ENCODE assay signal across 26 cellular contexts in genomic region chr6:50826037-50826761, GRCh38. TPM values are rescaled to one million over a fixed set of nuclear protein-coding genes. Genes with fewer than 3 reads are reported as not detected.
A peak's percentile ranks its signal among the peaks of the same experiment; 100 is the strongest.
DNase-seq lines count a peak whose midpoint lies in the region; ATAC-seq and TF ChIP-seq lines count a peak whose summit lies in the region.
"Had no signal": no experiment of that assay in that cellular context is flagged by ENCODE, and none has a peak within 500 bp of the region (broad histone marks: within the 10 kb centered on the region; RNA-seq: fewer than 3 reads in every experiment).

No MANE protein-coding gene starts in this region.

- H3K4me2 ChIP-seq in GM23338 (peak overlapping the region; percentile 75), hepatocyte (peak overlapping the region; percentile 46)
- H3K4me2 ChIP-seq: KMS-11 had no signal

- H3K9ac ChIP-seq in SK-N-MC (ENCODE audit: insufficient read length): peak overlapping the region; percentile 100
- H3K9ac ChIP-seq: KMS-11 had no signal

- H3K36me3 ChIP-seq in GM23338 (ENCODE audit: insufficient read depth): no peaks in the 10 kb centered on the region
- peaks cover 99% of the 10 kb centered on the region for H3K36me3 ChIP-seq in SK-N-MC (ENCODE audit: insufficient read depth, low read length)
- H3K36me3 ChIP-seq in hepatocyte (replicated peaks; ENCODE audit: insufficient read depth, low read depth): no peaks in the 10 kb centered on the region
- H3K36me3 ChIP-seq: thyroid gland had no signal

- WGBS in hepatocyte (ENCODE audit: low lambda C conversion rate, missing lambda C conversion rate): 12% methylated on average over 19 of the region's 19 CpGs

- H3K9me2 ChIP-seq in GM23338 (ENCODE audit: insufficient read depth) (no peaks in the 10 kb centered on the region), hepatocyte (replicated peaks; ENCODE audit: insufficient read depth) (no peaks in the 10 kb centered on the region)

- no peak for TF ChIP-seq CTCF in GM23338 (conservative IDR thresholded peaks at IDR 0.05; ENCODE audit: low read depth in 2 of 2)
- no peak for TF ChIP-seq CTCF in hepatocyte (IDR thresholded peaks at IDR 0.05; ENCODE audit: poor library complexity)
- no peak for TF ChIP-seq CTCF in osteocyte (IDR thresholded peaks at IDR 0.05)

- H3K27ac ChIP-seq in GM23338 (ENCODE audit: low read depth) (no peak overlapping the region), SK-N-MC (peak overlapping the region; percentile 98), hepatocyte (peak overlapping the region; percentile 43)
- H3K27ac ChIP-seq: KMS-11, thyroid gland had no signal

- H3K4me3 Mint-ChIP-seq in GM23338: peak overlapping the region; percentile 56
- H3K4me3 Mint-ChIP-seq in osteocyte (ENCODE audit: unreplicated experiment): peak overlapping the region; percentile 85
- H3K4me3 Mint-ChIP-seq: activated CD4-positive, alpha-beta T cell treated with anti-CD3 and anti-CD28 coated beads, Interleukin-2, amount 10 ng/mL, durations not matched to agents 24 days and 14 days; CD4-positive, CD25-positive, alpha-beta regulatory T cell; dendritic cell treated with granulocyte-macrophage colony-stimulating factor and Interleukin-4, amounts not matched to agents 40 ng/mL and 50 ng/mL, for 4 days; HFFc6; immature natural killer cell; natural killer cell; stimulated activated naive CD8-positive, alpha-beta T cell treated with anti-CD3 and anti-CD28 coated beads, Interleukin-15, Interleukin-2, amounts not matched to agents 100 ng/mL and 50 ng/mL, for 24 hours had no signal

- DNase-seq in GM23338 (ENCODE audit: low spot score): no peak
- DNase-seq in SK-N-MC (ENCODE audit: low read depth, low spot score): no peak
- DNase-seq in hepatocyte (ENCODE audit: low spot score): no peak
- DNase-seq in osteocyte (ENCODE audit: extremely low spot score, unreplicated experiment): no peak
- DNase-seq in glomerular visceral epithelial cell (ENCODE audit: extremely low spot score): no peak
- DNase-seq in HK-2 (ENCODE audit: unreplicated experiment): no peak
- DNase-seq in RPMI8226: no peak
- DNase-seq in activated gamma-delta T cell (lab: John Stamatoyannopoulos, UW): no peak
- DNase-seq: activated CD4-positive, alpha-beta T cell treated with anti-CD3 and anti-CD28 coated beads, Interleukin-2, amount 10 ng/mL, durations not matched to agents 24 days and 14 days; activated naive CD4-positive, alpha-beta T cell treated with Interleukin-2 at 50 U/mL for 16 hours; activated T-cell treated with anti-CD3 and anti-CD28 coated beads, Interleukin-2, amount 50 U/mL, for 48 hours; CD4-positive, CD25-positive, alpha-beta regulatory T cell; head of caudate nucleus; HFFc6; immature natural killer cell; natural killer cell; NCI-H510A treated with DMSO at 0.1 percent for 48 hours; stimulated activated CD4-positive, alpha-beta T cell treated with anti-CD3 and anti-CD28 coated beads, Interleukin-15, amount 100 ng/mL, for 24 hours; T-helper 2 cell; thyroid gland had no signal

- H3K4me3 ChIP-seq in GM23338 (peak overlapping the region; percentile 46), SK-N-MC (peak overlapping the region; percentile 97), hepatocyte (no peak overlapping the region)
- H3K4me3 ChIP-seq: thyroid gland had no signal

- H3K9me3 ChIP-seq in SK-N-MC (ENCODE audit: low read depth, low read length) (no peaks in the 10 kb centered on the region), hepatocyte (ENCODE audit: low read depth) (no peaks in the 10 kb centered on the region)
- H3K9me3 ChIP-seq: thyroid gland had no signal

- no peak for ATAC-seq in GM23338
- ATAC-seq: natural killer cell, sciatic nerve had no signal

- peaks cover 96% of the 10 kb centered on the region for H3K4me1 ChIP-seq in GM23338 (ENCODE audit: insufficient read depth)
- no peaks in the 10 kb centered on the region for H3K4me1 ChIP-seq in hepatocyte (ENCODE audit: insufficient read depth)
- H3K4me1 ChIP-seq: thyroid gland had no signal

- H3K27me3 ChIP-seq in GM23338 (ENCODE audit: insufficient read depth): peaks cover 100% of the 10 kb centered on the region
- peaks cover 99% of the 10 kb centered on the region for H3K27me3 ChIP-seq in hepatocyte

- H3K79me2 ChIP-seq in GM23338 (replicated peaks; ENCODE audit: insufficient read depth): no peaks in the 10 kb centered on the region
- no peaks in the 10 kb centered on the region for H3K79me2 ChIP-seq in hepatocyte

- H2AFZ ChIP-seq in GM23338 (no peak overlapping the region), hepatocyte (no peak overlapping the region)

- peaks cover 98% of the 10 kb centered on the region for H3K27me3 Mint-ChIP-seq in GM23338 (ENCODE audit: insufficient read depth, low read depth, poor library complexity)
- no peaks in the 10 kb centered on the region for H3K27me3 Mint-ChIP-seq in osteocyte (ENCODE audit: unreplicated experiment)

- H4K20me1 ChIP-seq in GM23338 (replicated peaks; ENCODE audit: insufficient read depth) (peaks cover 7% of the 10 kb centered on the region), hepatocyte (ENCODE audit: insufficient read depth, poor library complexity, severe bottlenecking) (no peaks in the 10 kb centered on the region)

- H3K4me1 Mint-ChIP-seq in GM23338 (peaks cover 70% of the 10 kb centered on the region), osteocyte (ENCODE audit: unreplicated experiment) (peaks cover 73% of the 10 kb centered on the region)
- H3K4me1 Mint-ChIP-seq: immature natural killer cell, natural killer cell had no signal

- H3F3A ChIP-seq in GM23338 (replicated peaks; ENCODE audit: low read depth): peaks cover 17% of the 10 kb centered on the region; the same call in 1 of the 2 replicates

- H3K9me3 Mint-ChIP-seq in GM23338 (peaks cover 10% of the 10 kb centered on the region), osteocyte (ENCODE audit: unreplicated experiment) (no peaks in the 10 kb centered on the region)
- H3K9me3 Mint-ChIP-seq: dendritic cell treated with granulocyte-macrophage colony-stimulating factor and Interleukin-4, amounts not matched to agents 40 ng/mL and 50 ng/mL, for 4 days; HFFc6; stimulated activated naive CD8-positive, alpha-beta T cell treated with anti-CD3 and anti-CD28 coated beads, Interleukin-15, Interleukin-2, amounts not matched to agents 100 ng/mL and 50 ng/mL, for 24 hours had no signal

- no peak overlapping the region for H3K27ac Mint-ChIP-seq in GM23338
- H3K27ac Mint-ChIP-seq in osteocyte (ENCODE audit: unreplicated experiment): peak overlapping the region; percentile 99
- H3K27ac Mint-ChIP-seq: activated CD4-positive, alpha-beta T cell treated with anti-CD3 and anti-CD28 coated beads, Interleukin-2, amount 10 ng/mL, durations not matched to agents 24 days and 14 days; CD4-positive, CD25-positive, alpha-beta regulatory T cell; dendritic cell treated with granulocyte-macrophage colony-stimulating factor and Interleukin-4, amounts not matched to agents 40 ng/mL and 50 ng/mL, for 4 days; HFFc6; immature natural killer cell; natural killer cell; stimulated activated naive CD8-positive, alpha-beta T cell treated with anti-CD3 and anti-CD28 coated beads, Interleukin-15, Interleukin-2, amounts not matched to agents 100 ng/mL and 50 ng/mL, for 24 hours had no signal

- H3K36me3 Mint-ChIP-seq in GM23338 (ENCODE audit: low read depth) (no peaks in the 10 kb centered on the region; the same call in 2 of the 3 replicates), osteocyte (ENCODE audit: unreplicated experiment) (peaks cover 18% of the 10 kb centered on the region)
- H3K36me3 Mint-ChIP-seq: CD4-positive, CD25-positive, alpha-beta regulatory T cell had no signal

TF ChIP-seq in GM23338, 12 proteins besides CTCF, POLR2A, EP300 and RAD21:
- TF ChIP-seq JUNB (IDR thresholded peaks at IDR 0.05; ENCODE audit: unreplicated experiment) (no peak), EZH2 (IDR thresholded peaks at IDR 0.05; ENCODE audit: low read depth, unreplicated experiment) (peak; percentile 42), STAT1 (IDR thresholded peaks at IDR 0.05; ENCODE audit: unreplicated experiment) (no peak)

RNA-seq across cellular contexts. Expression of gene TFAP2B, which starts 7.5 kb away (rescaled TPM):
- not detected in 2 replicates for total RNA-seq in GM23338 (2014; rRNA removed; shearing (Covaris generic))
- polyA plus RNA-seq in GM23338 (2016; fragmentation: Nextera tagmentation; extraction: Ambion mirVana) (not detected in 2 replicates), hepatocyte (1.3 and 5.7 TPM in 2 replicates)
- total RNA-seq in hepatocyte (0.64 and 0.73 TPM in 2 replicates), osteocyte (26.4 and 27.5 TPM in 2 replicates)
- total RNA-seq: activated CD4-positive, alpha-beta T cell treated with anti-CD3 and anti-CD28 coated beads, Interleukin-2, amount 10 ng/mL, durations not matched to agents 24 days and 14 days; cardiac septum; CD4-positive, CD25-positive, alpha-beta regulatory T cell; HFFc6; liver; natural killer cell; sciatic nerve; thyroid gland had no signal
- polyA plus RNA-seq: CD4-positive, CD25-positive, alpha-beta regulatory T cell; immature natural killer cell; liver had no signal

Comparison
In these comparisons a context has a peak if more than half of its experiments do, and no peak if none do; other contexts are left out.
1. RNA of gene TFAP2B, which starts 7.5 kb away (total RNA-seq): 26.4 to 27.5 TPM in osteocyte; 0.64 to 0.73 TPM in hepatocyte and not detected in GM23338; every median in the first group is over 10 times any median in the second.